12 cellular contexts compared by ENCODE assay signal in genomic region chr10:113062977-113063967, GRCh38.
A peak's percentile ranks its signal among the peaks of the same experiment; 100 is the strongest.
DNase-seq lines count a peak whose midpoint lies in the region; ATAC-seq, FAIRE-seq and TF ChIP-seq lines count a peak whose summit lies in the region.
"Had no signal": no experiment of that assay in that cellular context is flagged by ENCODE, and none has a peak within 500 bp of the region (broad histone marks: within the 10 kb centered on the region; RNA-seq: fewer than 3 reads in every experiment).

No MANE protein-coding gene starts in this region.

- no peaks in the 10 kb centered on the region for H3K9me3 Mint-ChIP-seq in mesothelial cell of epicardium
- H3K9me3 Mint-ChIP-seq in activated naive CD4-positive, alpha-beta T cell treated with anti-CD3 and anti-CD28 coated beads, Interleukin-2, amount 50 U/mL, for 72 hours: no peaks in the 10 kb centered on the region

- TF ChIP-seq CTCF in AG04450 (IDR thresholded peaks at IDR 0.05; ENCODE audit: low read depth, low read length) (peak; percentile 28), K562 (IDR thresholded peaks at IDR 0.05 in 2 of 3, conservative IDR thresholded peaks at IDR 0.05 in 1 of 3; ENCODE audit: insufficient read depth in 2 of 3, low read depth in 1 of 3, low read length in 3 of 3) (peak in 2 of 3 experiments; percentile 22 to 34; a peak in 2 of 6 replicates), mesothelial cell of epicardium (IDR thresholded peaks at IDR 0.05; ENCODE audit: unreplicated experiment) (peak; percentile 36)

- peak overlapping the region in 1 of 2 experiments; percentile 62; a peak in 2 of 4 replicates for H3K9ac ChIP-seq in K562 (ENCODE audit: insufficient read depth in 1 of 2, low read depth in 2 of 2, low read length in 2 of 2)

- 18% methylated on average over 14 of the region's 17 CpGs for WGBS in K562 (ENCODE audit: insufficient coverage, low coverage, missing lambda C conversion rate)

- POLR2A ChIA-PET in AG04450 (lab: Yijun Ruan, JAX): no interaction called here
- POLR2A ChIA-PET in K562 (lab: Yijun Ruan, JAX): no interaction called here

- no peaks in the 10 kb centered on the region for H3K79me2 ChIP-seq in K562 (ENCODE audit: control insufficient read depth, insufficient read depth, low read length)

- H3K4me3 Mint-ChIP-seq in mesothelial cell of epicardium: no peak overlapping the region
- H3K4me3 Mint-ChIP-seq: activated CD8-positive, alpha-beta T cell treated with anti-CD3 and anti-CD28 coated beads, Interleukin-2, amount 10 ng/mL, durations not matched to agents 7 days and 5 days had no signal

- H3K9me1 ChIP-seq in K562 (ENCODE audit: control insufficient read depth, insufficient read depth, low read length): no peaks in the 10 kb centered on the region

- CTCF ChIA-PET in AG04450 (lab: Charles Lee): no interaction called here
- CTCF ChIA-PET in K562 (lab: Yijun Ruan, JAX; ENCODE audit: low intra/inter-chr PET ratio): no interaction called here

- BruUV-seq in K562 (replicated peaks; lab: Mats Ljungman, UMichigan): no TSS peak

- peaks cover 56% of the 10 kb centered on the region for H3K4me1 Mint-ChIP-seq in mesothelial cell of epicardium

- peak overlapping the region; percentile 82 for H3K4me2 ChIP-seq in K562 (ENCODE audit: insufficient read depth, low read length)

- FAIRE-seq in K562 (lab: Jason Lieb, UNC): peak; percentile 81

- intact Hi-C loops in K562 (cut with micrococcal nuclease): loop anchor here (5.0 kb wide), 1 partner anchor 111 kb away; the partner anchor contains the start of gene TCF7L2

- H3K36me3 Mint-ChIP-seq in mesothelial cell of epicardium: peaks cover 2% of the 10 kb centered on the region
- no peaks in the 10 kb centered on the region for H3K36me3 Mint-ChIP-seq in activated naive CD4-positive, alpha-beta T cell treated with anti-CD3 and anti-CD28 coated beads, Interleukin-2, amount 50 U/mL, for 72 hours

- no peaks in the 10 kb centered on the region for H3K9me3 ChIP-seq in AG04450 (ENCODE audit: control insufficient read depth, insufficient read depth, low read length)
- H3K9me3 ChIP-seq in K562 (replicated peaks; ENCODE audit: control insufficient read depth, insufficient read depth, low read depth, low read length): no peaks in the 10 kb centered on the region
- H3K9me3 ChIP-seq: lower lobe of right lung, spleen had no signal

- H3K4me3 ChIP-seq in AG04450 (ENCODE audit: low read depth, low read length) (no peak overlapping the region), K562 (0 out of 2 replicates have a peak overlapping the region, but pooled peaks have one; percentile 12)
- H3K4me3 ChIP-seq: lower lobe of right lung, spleen had no signal

- no peak for DNase-seq in AG04450 (ENCODE audit: low read depth, low spot score)
- DNase-seq in NCI-H524 (lab: John Stamatoyannopoulos, UW): peak; percentile 46 to 49
- DNase-seq in K562 (ENCODE audit: extremely low read depth in 1 of 4, low spot score in 3 of 4): peak; percentile 63 to 79 (median 71)
- no peak for DNase-seq in mesothelial cell of epicardium (ENCODE audit: low spot score in 2 of 2, unreplicated experiment in 2 of 2)
- no peak for DNase-seq in occipital lobe (lab: John Stamatoyannopoulos, UW)
- DNase-seq in NCI-H1105 treated with DMSO at 0.1 percent for 48 hours (lab: John Stamatoyannopoulos, UW): no peak
- DNase-seq in activated naive CD4-positive, alpha-beta T cell treated with anti-CD3 and anti-CD28 coated beads, Interleukin-2, amount 50 U/mL, for 72 hours (ENCODE audit: low spot score in 2 of 2): no peak
- DNase-seq: activated CD8-positive, alpha-beta T cell treated with anti-CD3 and anti-CD28 coated beads, Interleukin-2, amount 10 ng/mL, durations not matched to agents 7 days and 5 days; caudate nucleus; lower lobe of right lung; spleen had no signal

- H3K36me3 ChIP-seq in K562 (ENCODE audit: control insufficient read depth, insufficient read depth, low read length): no peaks in the 10 kb centered on the region; the same call in 2 of the 3 replicates
- H3K36me3 ChIP-seq: lower lobe of right lung had no signal

- peaks cover 14 to 55% of the 10 kb centered on the region in 2 experiments for H3K4me1 ChIP-seq in K562 (replicated peaks in 1 of 2; ENCODE audit: control insufficient read depth in 2 of 2, insufficient read depth in 2 of 2, low read length in 2 of 2)

- peak; percentile 87 for TF ChIP-seq EP300 in K562 (IDR thresholded peaks at IDR 0.05; ENCODE audit: low read length)

- peak in 1 of 2 experiments; percentile 29; a peak in 3 of 4 replicates for TF ChIP-seq RAD21 in K562 (CRISPR knock-in tag; conservative IDR thresholded peaks at IDR 0.05 in 1 of 2, IDR thresholded peaks at IDR 0.05 in 1 of 2)

- TF ChIP-seq POLR2A in K562 (conservative IDR thresholded peaks at IDR 0.05): 0 out of 2 replicates have a peak, but pooled peaks have one; percentile 33

- H3K27me3 Mint-ChIP-seq in mesothelial cell of epicardium (ENCODE audit: low read depth): no peaks in the 10 kb centered on the region

- no peaks in the 10 kb centered on the region for H4K20me1 ChIP-seq in K562 (replicated peaks; ENCODE audit: control insufficient read depth, insufficient read depth, low read length)

- in situ Hi-C loops in K562 (cut with MboI): no loop called here

- peak overlapping the region; percentile 49 for H3K27ac Mint-ChIP-seq in mesothelial cell of epicardium
- no peak overlapping the region for H3K27ac Mint-ChIP-seq in activated naive CD4-positive, alpha-beta T cell treated with anti-CD3 and anti-CD28 coated beads, Interleukin-2, amount 50 U/mL, for 72 hours
- H3K27ac Mint-ChIP-seq: activated CD8-positive, alpha-beta T cell treated with anti-CD3 and anti-CD28 coated beads, Interleukin-2, amount 10 ng/mL, durations not matched to agents 7 days and 5 days had no signal

- H3K27ac ChIP-seq in AG04450 (ENCODE audit: low read depth, low read length): no peak overlapping the region
- peak overlapping the region; percentile 79 for H3K27ac ChIP-seq in K562 (ENCODE audit: extremely low read depth, low read depth, low read length)
- H3K27ac ChIP-seq: lower lobe of right lung had no signal

- ATAC-seq in K562: peak; percentile 77
- ATAC-seq in HG03520 (IDR thresholded peaks at IDR 0.05; ENCODE audit: unreplicated experiment): no peak
- no peak for ATAC-seq in activated naive CD4-positive, alpha-beta T cell treated with anti-CD3 and anti-CD28 coated beads, Interleukin-2, amount 50 U/mL, for 72 hours
- ATAC-seq: activated CD8-positive, alpha-beta T cell treated with anti-CD3 and anti-CD28 coated beads, Interleukin-2, amount 10 ng/mL, durations not matched to agents 7 days and 5 days had no signal

- H3K27me3 ChIP-seq in AG04450 (ENCODE audit: control insufficient read depth, insufficient read depth, low read length) (no peaks in the 10 kb centered on the region), K562 (ENCODE audit: control insufficient read depth in 2 of 2, insufficient read depth in 2 of 2, low read length in 2 of 2) (no peaks in the 10 kb centered on the region)
- H3K27me3 ChIP-seq: spleen had no signal

- peak overlapping the region; percentile 82 for H2AFZ ChIP-seq in K562 (ENCODE audit: low read depth, low read length)

TF ChIP-seq in K562, 482 proteins besides CTCF, POLR2A, EP300 and RAD21 (continues in another document):
- no peak for TF ChIP-seq ZNF57 (CRISPR knock-in tag; IDR thresholded peaks at IDR 0.05)
- no peak for TF ChIP-seq CHAMP1 (IDR thresholded peaks at IDR 0.05)
- TF ChIP-seq ZNF764 (CRISPR knock-in tag; IDR thresholded peaks at IDR 0.05; ENCODE audit: low read depth): no peak
- no peak for TF ChIP-seq MCM7 (IDR thresholded peaks at IDR 0.05)
- 0 out of 2 replicates have a peak, but pooled peaks have one; percentile 34 for TF ChIP-seq POLR2AphosphoS5 (IDR thresholded peaks at IDR 0.05; ENCODE audit: control insufficient read depth, insufficient read depth, low read depth, low read length)
- no peak for TF ChIP-seq ZNF830 (CRISPR knock-in tag; IDR thresholded peaks at IDR 0.05)
- TF ChIP-seq FOXJ2 (tag; IDR thresholded peaks at IDR 0.05): no peak
- TF ChIP-seq STAT5A (IDR thresholded peaks at IDR 0.05; ENCODE audit: borderline replicate concordance, low read length): peak; percentile 42; the same call in 1 of the 2 replicates
- TF ChIP-seq ZEB2 (IDR thresholded peaks at IDR 0.05): 0 out of 2 replicates have a peak, but pooled peaks have one; percentile 27
- TF ChIP-seq NUFIP1 (IDR thresholded peaks at IDR 0.05; ENCODE audit: partially characterized antibody): no peak
- TF ChIP-seq, protein P1, sequence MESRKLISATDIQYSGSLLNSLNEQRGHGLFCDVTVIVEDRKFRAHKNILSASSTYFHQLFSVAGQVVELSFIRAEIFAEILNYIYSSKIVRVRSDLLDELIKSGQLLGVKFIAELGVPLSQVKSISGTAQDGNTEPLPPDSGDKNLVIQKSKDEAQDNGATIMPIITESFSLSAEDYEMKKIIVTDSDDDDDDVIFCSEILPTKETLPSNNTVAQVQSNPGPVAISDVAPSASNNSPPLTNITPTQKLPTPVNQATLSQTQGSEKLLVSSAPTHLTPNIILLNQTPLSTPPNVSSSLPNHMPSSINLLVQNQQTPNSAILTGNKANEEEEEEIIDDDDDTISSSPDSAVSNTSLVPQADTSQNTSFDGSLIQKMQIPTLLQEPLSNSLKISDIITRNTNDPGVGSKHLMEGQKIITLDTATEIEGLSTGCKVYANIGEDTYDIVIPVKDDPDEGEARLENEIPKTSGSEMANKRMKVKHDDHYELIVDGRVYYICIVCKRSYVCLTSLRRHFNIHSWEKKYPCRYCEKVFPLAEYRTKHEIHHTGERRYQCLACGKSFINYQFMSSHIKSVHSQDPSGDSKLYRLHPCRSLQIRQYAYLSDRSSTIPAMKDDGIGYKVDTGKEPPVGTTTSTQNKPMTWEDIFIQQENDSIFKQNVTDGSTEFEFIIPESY (CRISPR knock-in tag; IDR thresholded peaks at IDR 0.05): no peak
- TF ChIP-seq ZNF274 (IDR thresholded peaks at IDR 0.05; ENCODE audit: borderline replicate concordance, low read depth, low read length): no peak

Comparison
In these comparisons a context has a peak if more than half of its experiments do, and no peak if none do; other contexts are left out.
1. DNase-seq: peak in NCI-H524 (2 of 2) and K562 (4 of 4); none in AG04450 (single experiment), mesothelial cell of epicardium (0 of 2), occipital lobe (single experiment), NCI-H1105 treated with DMSO at 0.1 percent for 48 hours (single experiment) and activated naive CD4-positive, alpha-beta T cell treated with anti-CD3 and anti-CD28 coated beads, Interleukin-2, amount 50 U/mL, for 72 hours (0 of 2).
2. Peak in every context shown above with its lines, with median percentiles within 50 percentile points of each other: CTCF ChIP-seq.